In the genomic region with DNA sequence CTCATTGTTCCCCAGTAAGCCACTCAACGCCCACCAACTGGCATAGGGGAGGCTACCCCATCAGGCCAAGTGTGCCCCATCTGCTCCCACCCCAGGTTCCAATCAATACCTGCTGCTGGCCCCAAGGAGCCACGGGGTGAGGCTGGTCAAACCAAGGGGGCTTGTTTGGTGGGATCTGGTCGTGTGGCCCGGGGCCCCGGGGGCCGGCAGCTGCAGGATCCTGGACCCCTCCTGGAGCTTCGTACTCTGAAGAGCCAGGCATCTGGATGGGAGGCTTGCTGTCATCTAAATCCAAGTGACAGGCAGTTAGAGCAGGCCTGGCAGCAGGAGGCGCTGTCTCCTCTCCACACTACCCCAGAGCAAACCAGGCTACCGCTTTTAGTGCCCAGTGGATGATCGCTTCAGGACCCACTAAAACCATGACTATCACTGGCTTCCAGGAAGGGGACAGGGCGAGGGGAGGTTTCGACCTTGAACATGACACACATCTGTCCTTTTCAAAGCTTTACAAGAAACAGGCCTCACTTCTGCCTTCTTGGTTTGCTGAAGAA, we compare ENCODE assay signal across 9 cellular contexts. TPM values are rescaled to one million over a fixed set of nuclear protein-coding genes. Genes with fewer than 3 reads are reported as not detected.
DNase-seq lines count a peak whose midpoint lies in the region; ATAC-seq and TF ChIP-seq lines count a peak whose summit lies in the region.
"Had no signal": no experiment of that assay in that cellular context is flagged by ENCODE, and none has a peak within 500 bp of the region (broad histone marks: within the 10 kb centered on the region; RNA-seq: fewer than 3 reads in every experiment).

No MANE protein-coding gene starts in this region.

- H3K27me3 Mint-ChIP-seq in activated T-cell treated with anti-CD3 and anti-CD28 coated beads, Interleukin-2, amount 50 U/mL, for 24 hours, result no peaks in the 10 kb centered on the region
- H3K27me3 Mint-ChIP-seq: activated naive CD4-positive, alpha-beta T cell treated with anti-CD3 and anti-CD28 coated beads, Interleukin-2, amount 50 U/mL, for 24 hours had no signal

- H3K27ac ChIP-seq in Karpas-422 (ENCODE audit: low read length) (no peak overlapping the region), ovary (no peak overlapping the region), right atrium auricular region (no peak overlapping the region)

- H3K4me2 ChIP-seq in Karpas-422 (ENCODE audit: low read depth, low read length, poor library complexity, severe bottlenecking), result no peak overlapping the region

- H3K9me3 ChIP-seq in Karpas-422 (ENCODE audit: low read length), result no peaks in the 10 kb centered on the region
- no peaks in the 10 kb centered on the region for H3K9me3 ChIP-seq in ovary
- H3K9me3 ChIP-seq in MG63, result no peaks in the 10 kb centered on the region
- no peaks in the 10 kb centered on the region for H3K9me3 ChIP-seq in right atrium auricular region

- no peak for TF ChIP-seq POLR2A in ovary (IDR thresholded peaks at IDR 0.05)

- H3K36me3 Mint-ChIP-seq in activated T-cell treated with anti-CD3 and anti-CD28 coated beads, Interleukin-2, amount 50 U/mL, for 24 hours (ENCODE audit: low read depth), result peaks cover 94% of the 10 kb centered on the region

- H3K79me2 ChIP-seq in Karpas-422 (ENCODE audit: low read length), result peaks cover 8% of the 10 kb centered on the region; the same call in 1 of the 2 replicates

- no peak overlapping the region for H3K9ac ChIP-seq in Karpas-422 (ENCODE audit: low read length)

- H3K36me3 ChIP-seq in Karpas-422 (ENCODE audit: insufficient read depth, low read length), result peaks cover 34% of the 10 kb centered on the region
- H3K36me3 ChIP-seq in ovary, result peaks cover 3% of the 10 kb centered on the region
- peaks cover 97% of the 10 kb centered on the region for H3K36me3 ChIP-seq in MG63
- H3K36me3 ChIP-seq in right atrium auricular region, result peaks cover 98% of the 10 kb centered on the region

- H3K9me3 Mint-ChIP-seq in activated T-cell treated with anti-CD3 and anti-CD28 coated beads, Interleukin-2, amount 50 U/mL, for 24 hours, result no peaks in the 10 kb centered on the region
- H3K9me3 Mint-ChIP-seq: activated naive CD4-positive, alpha-beta T cell treated with anti-CD3 and anti-CD28 coated beads, Interleukin-2, amount 50 U/mL, for 24 hours had no signal

- H3K9me2 ChIP-seq in Karpas-422 (replicated peaks; ENCODE audit: insufficient read depth, low read length), result no peaks in the 10 kb centered on the region

- no peaks in the 10 kb centered on the region for H3K4me1 Mint-ChIP-seq in activated T-cell treated with anti-CD3 and anti-CD28 coated beads, Interleukin-2, amount 50 U/mL, for 24 hours (ENCODE audit: low read depth)
- H3K4me1 Mint-ChIP-seq: activated naive CD4-positive, alpha-beta T cell treated with anti-CD3 and anti-CD28 coated beads, Interleukin-2, amount 50 U/mL, for 24 hours had no signal

- intact Hi-C loops in ovary (cut with DNase I), result no loop called here

- WGBS in ovary, 3 donors, result 84 to 91% (median 90%) methylated on average over 12 of the region's 12 CpGs

- DNase-seq in AG10803 (ENCODE audit: low read depth), result no peak
- DNase-seq in Karpas-422, result peak; percentile 75
- DNase-seq in activated T-cell treated with anti-CD3 and anti-CD28 coated beads, Interleukin-2, amount 50 U/mL, for 24 hours, result peak; percentile 58
- peak; percentile 59 for DNase-seq in iPS-NIHi11 (ENCODE audit: low spot score)
- no peak for DNase-seq in ovary
- no peak for DNase-seq in MG63
- no peak for DNase-seq in right atrium auricular region (ENCODE audit: low spot score)

- H2AFZ ChIP-seq in Karpas-422 (ENCODE audit: low read length), result no peak overlapping the region

- H3K4me3 Mint-ChIP-seq in activated T-cell treated with anti-CD3 and anti-CD28 coated beads, Interleukin-2, amount 50 U/mL, for 24 hours, result no peak overlapping the region
- H3K4me3 Mint-ChIP-seq: activated naive CD4-positive, alpha-beta T cell treated with anti-CD3 and anti-CD28 coated beads, Interleukin-2, amount 50 U/mL, for 24 hours had no signal

- TF ChIP-seq CTCF in AG10803 (conservative IDR thresholded peaks at IDR 0.05; ENCODE audit: low read length) (peak; percentile 28), ovary (IDR thresholded peaks at IDR 0.05) (no peak), right atrium auricular region (IDR thresholded peaks at IDR 0.05) (peak in 1 of 2 donors; percentile 20)

- TF ChIP-seq EP300 in ovary (IDR thresholded peaks at IDR 0.05), result no peak

- H3K4me3 ChIP-seq in AG10803 (ENCODE audit: low read length) (no peak overlapping the region), Karpas-422 (ENCODE audit: low read length) (no peak overlapping the region), ovary (no peak overlapping the region), MG63 (no peak overlapping the region), right atrium auricular region (no peak overlapping the region)

- peaks cover 22% of the 10 kb centered on the region; the same call in 1 of the 2 replicates for H4K20me1 ChIP-seq in Karpas-422 (ENCODE audit: insufficient read depth, low read depth, low read length)

- H3K27me3 ChIP-seq in Karpas-422 (ENCODE audit: low read length), result no peaks in the 10 kb centered on the region
- H3K27me3 ChIP-seq in ovary, result no peaks in the 10 kb centered on the region
- no peaks in the 10 kb centered on the region for H3K27me3 ChIP-seq in MG63
- no peaks in the 10 kb centered on the region for H3K27me3 ChIP-seq in right atrium auricular region

- ATAC-seq in HG03025 (IDR thresholded peaks at IDR 0.05; ENCODE audit: low FRiP score, unreplicated experiment), result no peak

- H3K4me1 ChIP-seq in Karpas-422 (ENCODE audit: low read length), result no peaks in the 10 kb centered on the region
- H3K4me1 ChIP-seq in ovary (ENCODE audit: insufficient read depth), result no peaks in the 10 kb centered on the region
- no peaks in the 10 kb centered on the region for H3K4me1 ChIP-seq in right atrium auricular region

- peak overlapping the region; percentile 47 for H3K27ac Mint-ChIP-seq in activated T-cell treated with anti-CD3 and anti-CD28 coated beads, Interleukin-2, amount 50 U/mL, for 24 hours
- H3K27ac Mint-ChIP-seq: activated naive CD4-positive, alpha-beta T cell treated with anti-CD3 and anti-CD28 coated beads, Interleukin-2, amount 50 U/mL, for 24 hours had no signal

RNA-seq across cellular contexts. Expression of gene CHERP, which starts 14.2 kb away (rescaled TPM):
- total RNA-seq in Karpas-422 (2014; rRNA removed; shearing (Covaris generic); ENCODE audit: low replicate concordance), result 5.9 and 14.9 TPM in 2 replicates
- total RNA-seq in ovary, result 10 to 100 TPM in 6 of 7 donors, 1 to 10 TPM in 1; 8.9 to 52.6 (median 47.9) TPM
- polyA plus RNA-seq in ovary, result 10 to 100 TPM in 1 of 2 donors, 1 to 10 TPM in 1; 5.9 to 26.3 TPM
- 1.8 and 2.0 TPM in 2 replicates for total RNA-seq in MG63 (2014; rRNA removed; shearing (Covaris generic); ENCODE audit: low replicate concordance)
- total RNA-seq in right atrium auricular region, result 1 to 10 TPM; 4.3 to 8.0 TPM

RNA-seq across cellular contexts. Expression of gene C19orf44, which starts 31.9 kb away (rescaled TPM):
- total RNA-seq in Karpas-422 (2014; rRNA removed; shearing (Covaris generic); ENCODE audit: low replicate concordance), result 4.7 and 15.1 TPM in 2 replicates
- total RNA-seq in ovary (10 to 100 TPM in 4 of 7 donors, 1 to 10 TPM in 3; 7.0 to 12.2 (median 10.5) TPM), right atrium auricular region (1 to 10 TPM; 2.3 to 6.0 TPM)
- polyA plus RNA-seq in ovary, result 1 to 10 TPM; 6.3 to 8.4 TPM
- 9.8 and 21.4 TPM in 2 replicates for total RNA-seq in MG63 (2014; rRNA removed; shearing (Covaris generic); ENCODE audit: low replicate concordance)

RNA-seq across cellular contexts. Expression of gene CALR3, which starts 32.1 kb away (rescaled TPM):
- 0.71 TPM in 1 of 2 replicates, not detected in the other for total RNA-seq in Karpas-422 (2014; rRNA removed; shearing (Covaris generic); ENCODE audit: low replicate concordance)
- total RNA-seq in ovary (not detected), right atrium auricular region (not detected)
- not detected for polyA plus RNA-seq in ovary
- total RNA-seq in MG63 (2014; rRNA removed; shearing (Covaris generic); ENCODE audit: low replicate concordance), result not detected in 2 replicates

RNA-seq across cellular contexts. Expression of gene SLC35E1, which starts 44.2 kb away (rescaled TPM):
- 33.5 and 39.4 TPM in 2 replicates for total RNA-seq in Karpas-422 (2014; rRNA removed; shearing (Covaris generic); ENCODE audit: low replicate concordance)
- total RNA-seq in ovary, result 10 to 100 TPM; 20.6 to 37.9 (median 30.2) TPM
- 10 to 100 TPM; 17.6 to 39.7 TPM for polyA plus RNA-seq in ovary
- 28.0 and 30.5 TPM in 2 replicates for total RNA-seq in MG63 (2014; rRNA removed; shearing (Covaris generic); ENCODE audit: low replicate concordance)
- 10 to 100 TPM; 27.5 to 34.9 TPM for total RNA-seq in right atrium auricular region

RNA-seq across cellular contexts. Expression of gene EPS15L1, which starts 56.3 kb away (rescaled TPM):
- total RNA-seq in Karpas-422 (2014; rRNA removed; shearing (Covaris generic); ENCODE audit: low replicate concordance), result 35.9 and 65.5 TPM in 2 replicates
- total RNA-seq in ovary (10 to 100 TPM; 17.8 to 52.3 (median 43.5) TPM), right atrium auricular region (10 to 100 TPM; 24.0 to 27.4 TPM)
- 10 to 100 TPM; 21.7 to 25.4 TPM for polyA plus RNA-seq in ovary
- total RNA-seq in MG63 (2014; rRNA removed; shearing (Covaris generic); ENCODE audit: low replicate concordance), result 14.7 and 23.1 TPM in 2 replicates

Comparison
In these comparisons a context has a peak if more than half of its experiments do, and no peak if none do; other contexts are left out.
1. DNase-seq: peak in Karpas-422 (single experiment), activated T-cell treated with anti-CD3 and anti-CD28 coated beads, Interleukin-2, amount 50 U/mL, for 24 hours (single experiment) and iPS-NIHi11 (single experiment); none in AG10803 (single experiment), ovary (0 of 5), MG63 (single experiment) and right atrium auricular region (single experiment).